ENCODE assay signal across 8 cellular contexts in genomic region chr1:234604393-234604725, GRCh38. TPM values are rescaled to one million over a fixed set of nuclear protein-coding genes. Genes with fewer than 3 reads are reported as not detected.
DNase-seq lines count a peak whose midpoint lies in the region; ATAC-seq, FAIRE-seq and TF ChIP-seq lines count a peak whose summit lies in the region.

No MANE protein-coding gene starts in this region.

- H3K4me1 ChIP-seq in K562 (replicated peaks in 1 of 2; ENCODE audit: control insufficient read depth in 2 of 2, insufficient read depth in 2 of 2, low read length in 2 of 2) = peaks cover 35 to 48% of the 10 kb centered on the region in 2 experiments
- peaks cover 31% of the 10 kb centered on the region for H3K4me1 ChIP-seq in mesodermal cell (ENCODE audit: control insufficient read depth, insufficient read depth, low read length, poor library complexity, severe bottlenecking)
- H3K4me1 ChIP-seq in upper lobe of right lung = peaks cover 40% of the 10 kb centered on the region

- H3K4me3 ChIP-seq in K562 (peak overlapping the region; percentile 69), mesodermal cell (ENCODE audit: extremely low read depth, insufficient read depth, low read length, poor library complexity, severe bottlenecking) (peak overlapping the region; percentile 57), upper lobe of right lung (peak overlapping the region; percentile 85)

- TF ChIP-seq EP300 in K562 (IDR thresholded peaks at IDR 0.05; ENCODE audit: low read length) = no peak

- H3K36me3 ChIP-seq in K562 (ENCODE audit: control insufficient read depth, insufficient read depth, low read length) = peaks cover 56% of the 10 kb centered on the region
- peaks cover 53% of the 10 kb centered on the region for H3K36me3 ChIP-seq in mesodermal cell (ENCODE audit: control insufficient read depth, insufficient read depth, low read length)
- H3K36me3 ChIP-seq in upper lobe of right lung = peaks cover 36% of the 10 kb centered on the region

- in situ Hi-C loops in K562 (cut with MboI) = no loop called here

- peak overlapping the region; percentile 94 for H3K4me2 ChIP-seq in K562 (ENCODE audit: insufficient read depth, low read length)

- CTCF ChIA-PET in activated naive CD4-positive, alpha-beta T cell treated with anti-CD3 and anti-CD28 coated beads, Interleukin-2, amount 10 ng/mL, durations not matched to agents 7 days and 5 days (lab: Charles Lee) = interaction anchor here (0.6 to 3.5 kb wide), 11 partner anchors 104 to 868 kb away, joined by 3 to 15 read pairs (median 4); no protein-coding TSS in a partner anchor
- CTCF ChIA-PET in K562 (lab: Yijun Ruan, JAX; ENCODE audit: low intra/inter-chr PET ratio) = interaction anchor here (1.5 kb wide), 1 partner anchor 104 kb away, joined by 8 read pairs; no protein-coding TSS in a partner anchor

- no peak for TF ChIP-seq CTCF in K562 (IDR thresholded peaks at IDR 0.05 in 2 of 3, conservative IDR thresholded peaks at IDR 0.05 in 1 of 3; ENCODE audit: insufficient read depth in 2 of 3, low read depth in 1 of 3, low read length in 3 of 3)
- no peak for TF ChIP-seq CTCF in upper lobe of right lung (IDR thresholded peaks at IDR 0.05)

- H3K4me3 Mint-ChIP-seq in activated naive CD4-positive, alpha-beta T cell treated with anti-CD3 and anti-CD28 coated beads, Interleukin-2, amount 10 ng/mL, durations not matched to agents 7 days and 5 days = peak overlapping the region; percentile 92

- no peak for TF ChIP-seq RAD21 in K562 (CRISPR knock-in tag; conservative IDR thresholded peaks at IDR 0.05 in 1 of 2, IDR thresholded peaks at IDR 0.05 in 1 of 2)

- H3K9me1 ChIP-seq in K562 (ENCODE audit: control insufficient read depth, insufficient read depth, low read length) = no peaks in the 10 kb centered on the region

- H3K27me3 Mint-ChIP-seq in activated naive CD4-positive, alpha-beta T cell treated with anti-CD3 and anti-CD28 coated beads, Interleukin-2, amount 10 ng/mL, durations not matched to agents 7 days and 5 days = no peaks in the 10 kb centered on the region

- no peak for FAIRE-seq in K562 (lab: Jason Lieb, UNC)

- H3K27ac ChIP-seq in K562 (ENCODE audit: extremely low read depth, low read depth, low read length) (peak overlapping the region; percentile 90), mesodermal cell (ENCODE audit: low read depth, low read length, severe bottlenecking) (peak overlapping the region; percentile 82), upper lobe of right lung (peak overlapping the region; percentile 99)

- DNase-seq in activated naive CD4-positive, alpha-beta T cell treated with anti-CD3 and anti-CD28 coated beads, Interleukin-2, amount 10 ng/mL, durations not matched to agents 7 days and 5 days = no peak
- no peak for DNase-seq in activated naive CD4-positive, alpha-beta T cell treated with anti-CD3 and anti-CD28 coated beads, Interleukin-2, amount 50 U/mL, for 16 hours
- no peak for DNase-seq in K562 (ENCODE audit: extremely low read depth in 1 of 4, low spot score in 3 of 4)
- no peak for DNase-seq in upper lobe of right lung
- no peak for DNase-seq in DMS153 (lab: John Stamatoyannopoulos, UW)
- no peak for DNase-seq in amniotic stem cell (lab: John Stamatoyannopoulos, UW)
- DNase-seq in 8988T = no peak

- POLR2A ChIA-PET in K562 (lab: Yijun Ruan, JAX) = interaction anchor here (0.6 to 3.2 kb wide), 26 partner anchors 9 to 489 kb away, joined by 3 to 25 read pairs (median 4); no protein-coding TSS in a partner anchor

- no TSS peak for BruUV-seq in K562 (replicated peaks; lab: Mats Ljungman, UMichigan)

- peaks cover 72% of the 10 kb centered on the region for H3K79me2 ChIP-seq in K562 (ENCODE audit: control insufficient read depth, insufficient read depth, low read length)

- peak overlapping the region in 1 of 2 experiments; percentile 93; a peak in 2 of 4 replicates for H3K9ac ChIP-seq in K562 (ENCODE audit: insufficient read depth in 1 of 2, low read depth in 2 of 2, low read length in 2 of 2)

- H3K9me3 Mint-ChIP-seq in activated naive CD4-positive, alpha-beta T cell treated with anti-CD3 and anti-CD28 coated beads, Interleukin-2, amount 10 ng/mL, durations not matched to agents 7 days and 5 days = no peaks in the 10 kb centered on the region

- peaks cover 29% of the 10 kb centered on the region; the same call in 1 of the 2 replicates for H4K20me1 ChIP-seq in K562 (replicated peaks; ENCODE audit: control insufficient read depth, insufficient read depth, low read length)

- H2AFZ ChIP-seq in K562 (ENCODE audit: low read depth, low read length) = no peak overlapping the region

- peaks cover 53% of the 10 kb centered on the region for H3K36me3 Mint-ChIP-seq in activated naive CD4-positive, alpha-beta T cell treated with anti-CD3 and anti-CD28 coated beads, Interleukin-2, amount 10 ng/mL, durations not matched to agents 7 days and 5 days

- ATAC-seq in K562 = no peak
- ATAC-seq in upper lobe of right lung = no peak

- intact Hi-C loops in K562 (cut with micrococcal nuclease) (loop anchor here (5.0 to 10.0 kb wide), 6 partner anchors 57 to 900 kb away; partner anchors contain the start of genes B3GALNT2 and COA6), upper lobe of right lung (cut with DNase I) (no loop called here)

- peaks cover 72% of the 10 kb centered on the region for H3K4me1 Mint-ChIP-seq in activated naive CD4-positive, alpha-beta T cell treated with anti-CD3 and anti-CD28 coated beads, Interleukin-2, amount 10 ng/mL, durations not matched to agents 7 days and 5 days

- peak overlapping the region; percentile 99 for H3K27ac Mint-ChIP-seq in activated naive CD4-positive, alpha-beta T cell treated with anti-CD3 and anti-CD28 coated beads, Interleukin-2, amount 10 ng/mL, durations not matched to agents 7 days and 5 days

- H3K9me3 ChIP-seq in K562 (replicated peaks; ENCODE audit: control insufficient read depth, insufficient read depth, low read depth, low read length) = no peaks in the 10 kb centered on the region
- no peaks in the 10 kb centered on the region for H3K9me3 ChIP-seq in mesodermal cell (ENCODE audit: control insufficient read depth, low read length)
- H3K9me3 ChIP-seq in upper lobe of right lung = no peaks in the 10 kb centered on the region

- TF ChIP-seq POLR2A in K562 (conservative IDR thresholded peaks at IDR 0.05) = no peak

- H3K27me3 ChIP-seq in K562 (ENCODE audit: control insufficient read depth in 2 of 2, insufficient read depth in 2 of 2, low read length in 2 of 2) (no peaks in the 10 kb centered on the region), upper lobe of right lung (no peaks in the 10 kb centered on the region)

TF ChIP-seq in K562, 482 proteins besides CTCF, POLR2A, EP300 and RAD21 (continues in another document):
- TF ChIP-seq CCAR2 (IDR thresholded peaks at IDR 0.05; ENCODE audit: low read depth, low read length) = no peak
- TF ChIP-seq MYNN (IDR thresholded peaks at IDR 0.05) = no peak
- no peak for TF ChIP-seq MYNN (CRISPR knock-in tag; IDR thresholded peaks at IDR 0.05)
- no peak for TF ChIP-seq ZSCAN29 (IDR thresholded peaks at IDR 0.05)
- TF ChIP-seq NFATC3 (IDR thresholded peaks at IDR 0.05) = no peak
- no peak for TF ChIP-seq ZNF217 (CRISPR knock-in tag; IDR thresholded peaks at IDR 0.05)
- TF ChIP-seq, protein P1, sequence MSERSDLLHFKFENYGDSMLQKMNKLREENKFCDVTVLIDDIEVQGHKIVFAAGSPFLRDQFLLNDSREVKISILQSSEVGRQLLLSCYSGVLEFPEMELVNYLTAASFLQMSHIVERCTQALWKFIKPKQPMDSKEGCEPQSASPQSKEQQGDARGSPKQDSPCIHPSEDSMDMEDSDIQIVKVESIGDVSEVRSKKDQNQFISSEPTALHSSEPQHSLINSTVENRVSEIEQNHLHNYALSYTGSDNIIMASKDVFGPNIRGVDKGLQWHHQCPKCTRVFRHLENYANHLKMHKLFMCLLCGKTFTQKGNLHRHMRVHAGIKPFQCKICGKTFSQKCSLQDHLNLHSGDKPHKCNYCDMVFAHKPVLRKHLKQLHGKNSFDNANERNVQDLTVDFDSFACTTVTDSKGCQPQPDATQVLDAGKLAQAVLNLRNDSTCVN (CRISPR knock-in tag; IDR thresholded peaks at IDR 0.05) = no peak
- TF ChIP-seq NELFE (IDR thresholded peaks at IDR 0.05; ENCODE audit: insufficient read depth, insufficient read length) = no peak
- TF ChIP-seq PML (IDR thresholded peaks at IDR 0.05; ENCODE audit: low read length) = no peak
- no peak for TF ChIP-seq SMARCA5 (IDR thresholded peaks at IDR 0.05)
- TF ChIP-seq SAP30 (IDR thresholded peaks at IDR 0.05; ENCODE audit: borderline replicate concordance, insufficient read depth, low read depth, low read length, poor library complexity, severe bottlenecking) = peak; percentile 24
- TF ChIP-seq, protein P2, sequence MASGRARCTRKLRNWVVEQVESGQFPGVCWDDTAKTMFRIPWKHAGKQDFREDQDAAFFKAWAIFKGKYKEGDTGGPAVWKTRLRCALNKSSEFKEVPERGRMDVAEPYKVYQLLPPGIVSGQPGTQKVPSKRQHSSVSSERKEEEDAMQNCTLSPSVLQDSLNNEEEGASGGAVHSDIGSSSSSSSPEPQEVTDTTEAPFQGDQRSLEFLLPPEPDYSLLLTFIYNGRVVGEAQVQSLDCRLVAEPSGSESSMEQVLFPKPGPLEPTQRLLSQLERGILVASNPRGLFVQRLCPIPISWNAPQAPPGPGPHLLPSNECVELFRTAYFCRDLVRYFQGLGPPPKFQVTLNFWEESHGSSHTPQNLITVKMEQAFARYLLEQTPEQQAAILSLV (tag; IDR thresholded peaks at IDR 0.05) = no peak
- peak; percentile 68 for TF ChIP-seq ZNF23 (CRISPR knock-in tag; IDR thresholded peaks at IDR 0.05)

RNA-seq across cellular contexts. Expression of gene IRF2BP2, which starts 5.6 kb away (rescaled TPM):
- 23.6 and 29.2 TPM in 2 replicates for total RNA-seq in K562 (2011; cell fraction: chromatin; rRNA removed; ENCODE audit: low replicate concordance)
- 17.0 and 26.0 TPM in 2 replicates for total RNA-seq in K562 (2011; cell fraction: nucleolus; rRNA removed)
- total RNA-seq in K562 (2011; cell fraction: nucleoplasm; rRNA removed) = 17.2 and 26.8 TPM in 2 replicates
- total RNA-seq in K562 (2014; rRNA removed) (24.4 and 38.8 TPM in 2 replicates), K562 (2014; rRNA removed; fragmentation: Illumina TruSeq; extraction: Trizol) (18.4 and 22.1 TPM in 2 replicates), K562 (2015; rRNA removed; fragmentation: Illumina TruSeq; extraction: Trizol) (35.3 and 39.1 TPM in 2 replicates), K562 (2021) (68.4 and 68.6 TPM in 2 replicates), upper lobe of right lung (161 TPM)
- polyA plus RNA-seq in K562 (2011; rRNA removed) (7.7 and 18.0 TPM in 2 replicates), K562 (2014; fragmentation: Illumina TruSeq; extraction: Trizol) (47.0 and 60.0 TPM in 2 replicates), K562 (2014; fragmentation: Nextera tagmentation; extraction: Ambion mirVana) (10 to 100 TPM; 11.4 to 18.2 TPM), K562 (2014; rRNA removed) (19.0 and 30.4 TPM in 2 replicates)
- polyA plus RNA-seq in K562 (2011; cell fraction: cytosol; rRNA removed) = 12.4 and 22.0 TPM in 2 replicates
- 73.6 and 97.0 TPM in 2 replicates for polyA plus RNA-seq in K562 (2011; cell fraction: nucleus; rRNA removed)
- polyA plus RNA-seq in K562 (2012) = 38.3 and 116 TPM in 2 replicates
- polyA minus RNA-seq in K562 (2011; rRNA and poly(A)+ RNA removed) = 10.8 and 16.9 TPM in 2 replicates
- polyA minus RNA-seq in K562 (2011; cell fraction: cytosol; rRNA and poly(A)+ RNA removed) = 43.5 and 61.6 TPM in 2 replicates
- polyA minus RNA-seq in K562 (2011; cell fraction: nucleus; rRNA and poly(A)+ RNA removed) = 22.5 and 41.3 TPM in 2 replicates
- polyA plus RNA-seq in mesodermal cell (2013, experiment 1 of 2) = 122 TPM
- 99.9 TPM for polyA plus RNA-seq in mesodermal cell (2013, experiment 2 of 2)
